Comparison of ENCODE assay signal across 11 cellular contexts in the genomic region with DNA sequence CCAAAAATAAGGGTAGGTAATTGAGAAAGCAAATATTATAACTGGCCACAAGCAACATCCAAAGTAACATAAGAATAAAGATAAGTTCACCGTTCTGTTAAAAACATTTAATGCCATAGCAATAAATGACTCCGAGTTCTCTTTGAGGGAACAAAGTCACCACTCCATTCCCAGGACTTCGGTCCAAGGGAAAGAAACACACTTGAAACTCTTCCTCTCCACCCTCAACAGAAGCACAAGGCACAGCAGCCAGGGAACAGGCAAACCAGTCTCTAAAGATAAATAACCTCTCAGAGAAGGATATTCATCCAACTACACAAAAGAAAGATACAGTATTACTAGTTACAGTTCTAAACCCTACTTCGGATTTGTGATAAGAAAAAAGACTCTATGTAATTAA. TPM values are rescaled to one million over a fixed set of nuclear protein-coding genes. Genes with fewer than 3 reads are reported as not detected.
DNase-seq lines count a peak whose midpoint lies in the region; ATAC-seq and TF ChIP-seq lines count a peak whose summit lies in the region.
"Had no signal": no experiment of that assay in that cellular context is flagged by ENCODE, and none has a peak within 500 bp of the region (broad histone marks: within the 10 kb centered on the region; RNA-seq: fewer than 3 reads in every experiment).

No MANE protein-coding gene starts in this region.

- H3K36me3 Mint-ChIP-seq in CD8-positive, alpha-beta memory T cell, result peaks cover 0 to 14% (median 2%) of the 10 kb centered on the region in 3 donors

- H3K27me3 ChIP-seq in CD8-positive, alpha-beta memory T cell (ENCODE audit: insufficient read depth, low read length, poor library complexity, severe bottlenecking), result no peaks in the 10 kb centered on the region
- H3K27me3 ChIP-seq in Karpas-422 (ENCODE audit: low read length), result no peaks in the 10 kb centered on the region
- H3K27me3 ChIP-seq in dorsolateral prefrontal cortex, result no peaks in the 10 kb centered on the region
- no peaks in the 10 kb centered on the region for H3K27me3 ChIP-seq in psoas muscle (ENCODE audit: insufficient read depth in 3 of 3, low read length in 2 of 3)
- no peaks in the 10 kb centered on the region for H3K27me3 ChIP-seq in tibial artery
- H3K27me3 ChIP-seq: stomach had no signal

- peaks cover 40% of the 10 kb centered on the region for H4K20me1 ChIP-seq in Karpas-422 (ENCODE audit: insufficient read depth, low read depth, low read length)

- no peak overlapping the region for H2AFZ ChIP-seq in Karpas-422 (ENCODE audit: low read length)

- peak overlapping the region in 5 of 7 donors; percentile 7 to 95 (median 22) for H3K4me3 Mint-ChIP-seq in CD8-positive, alpha-beta memory T cell

- H3K4me1 ChIP-seq in CD8-positive, alpha-beta memory T cell (ENCODE audit: insufficient read depth, low read length), result peaks cover 26% of the 10 kb centered on the region
- H3K4me1 ChIP-seq in Karpas-422 (ENCODE audit: low read length) (peaks cover 68% of the 10 kb centered on the region), psoas muscle (peaks cover 61% of the 10 kb centered on the region), tibial artery (peaks cover 0 to 30% (median 23%) of the 10 kb centered on the region in 4 donors)

- CTCF ChIA-PET in CD8-positive, alpha-beta memory T cell (lab: Charles Lee), result no interaction called here

- H3K27ac ChIP-seq in CD8-positive, alpha-beta memory T cell (ENCODE audit: low read depth, low read length), result peak overlapping the region; percentile 18
- peak overlapping the region; percentile 29; the same call in 1 of the 2 replicates for H3K27ac ChIP-seq in Karpas-422 (ENCODE audit: low read length)
- peak overlapping the region in 1 of 59 donors; percentile 14 for H3K27ac ChIP-seq in dorsolateral prefrontal cortex
- peak overlapping the region; percentile 48 for H3K27ac ChIP-seq in psoas muscle
- H3K27ac ChIP-seq in tibial artery, result no peak overlapping the region

- no peak for ATAC-seq in psoas muscle

- peak overlapping the region in 5 of 8 donors; percentile 4 to 80 (median 64) for H3K27ac Mint-ChIP-seq in CD8-positive, alpha-beta memory T cell

- H3K36me3 ChIP-seq in CD8-positive, alpha-beta memory T cell (ENCODE audit: insufficient read depth, low read length), result no peaks in the 10 kb centered on the region
- H3K36me3 ChIP-seq in Karpas-422 (ENCODE audit: insufficient read depth, low read length), result 0 out of 2 replicates have a peak, but pooled peaks cover 6% of the 10 kb centered on the region
- no peaks in the 10 kb centered on the region for H3K36me3 ChIP-seq in psoas muscle (ENCODE audit: insufficient read depth in 1 of 2, low read depth in 1 of 2)
- H3K36me3 ChIP-seq in tibial artery, result no peaks in the 10 kb centered on the region
- H3K36me3 ChIP-seq: stomach had no signal

- TF ChIP-seq CTCF in dorsolateral prefrontal cortex (IDR thresholded peaks at IDR 0.05 in 54 of 56, conservative IDR thresholded peaks at IDR 0.05 in 2 of 56; ENCODE audit: low read depth in 1 of 56, partially characterized antibody in 56 of 56) (no peak), psoas muscle (IDR thresholded peaks at IDR 0.05) (no peak), tibial artery (IDR thresholded peaks at IDR 0.05) (no peak)

- H3K4me3 ChIP-seq in CD8-positive, alpha-beta memory T cell (ENCODE audit: low read length), result peak overlapping the region; percentile 28
- H3K4me3 ChIP-seq in Karpas-422 (ENCODE audit: low read length) (peak overlapping the region; percentile 84), dorsolateral prefrontal cortex (peak overlapping the region in 36 of 59 donors; percentile 65 to 100 (median 93)), psoas muscle (peak overlapping the region; percentile 89), tibial artery (no peak overlapping the region)

- H3K27me3 Mint-ChIP-seq in CD8-positive, alpha-beta memory T cell, result peaks cover 0 to 4% of the 10 kb centered on the region in 2 donors

- H3K9me3 Mint-ChIP-seq in CD8-positive, alpha-beta memory T cell, result no peaks in the 10 kb centered on the region
- H3K9me3 Mint-ChIP-seq: activated T-helper 2 cell treated with anti-CD3 and anti-CD28 coated beads, Interferon-gamma antibody, Interleukin-2, Interleukin-4, amounts not matched to agents 10 μg/mL and 5 μg/mL and 100 μg/mL, durations not matched to agents 14 hours and 24 hours and 36 hours had no signal

- peaks cover 39 to 70% (median 58%) of the 10 kb centered on the region in 3 donors for H3K4me1 Mint-ChIP-seq in CD8-positive, alpha-beta memory T cell

- H3K9me3 ChIP-seq in CD8-positive, alpha-beta memory T cell (ENCODE audit: low read length), result no peaks in the 10 kb centered on the region
- H3K9me3 ChIP-seq in Karpas-422 (ENCODE audit: low read length), result no peaks in the 10 kb centered on the region
- H3K9me3 ChIP-seq in psoas muscle, result no peaks in the 10 kb centered on the region
- no peaks in the 10 kb centered on the region for H3K9me3 ChIP-seq in tibial artery
- H3K9me3 ChIP-seq: stomach had no signal

- H3K4me2 ChIP-seq in Karpas-422 (ENCODE audit: low read depth, low read length, poor library complexity, severe bottlenecking), result peak overlapping the region; percentile 72

- H3K79me2 ChIP-seq in Karpas-422 (ENCODE audit: low read length), result peaks cover 91% of the 10 kb centered on the region

- no peak for DNase-seq in CD8-positive, alpha-beta memory T cell
- no peak for DNase-seq in Karpas-422
- no peak for DNase-seq in dorsolateral prefrontal cortex
- no peak for DNase-seq in psoas muscle
- no peak for DNase-seq in mesenteric fat pad (ENCODE audit: low spot score)
- no peak for DNase-seq in tibial artery
- DNase-seq in stimulated activated CD4-positive, alpha-beta T cell treated with anti-CD3 and anti-CD28 coated beads, Interleukin-2, amount 100 ng/mL, for 48 hours, result no peak
- DNase-seq: H7, retina, stomach had no signal

- H3K9ac ChIP-seq in Karpas-422 (ENCODE audit: low read length), result peak overlapping the region; percentile 84

- no peaks in the 10 kb centered on the region for H3K9me2 ChIP-seq in Karpas-422 (replicated peaks; ENCODE audit: insufficient read depth, low read length)

- intact Hi-C loops in dorsolateral prefrontal cortex (cut with DNase I), result no loop called here
- intact Hi-C loops in psoas muscle (cut with DNase I), result no loop called here
- intact Hi-C loops in tibial artery (cut with DNase I; ENCODE audit: low total_unique reads), result no loop called here

- 49 to 79% (median 67%) methylated on average over 4 of the region's 4 CpGs for WGBS in psoas muscle, 3 donors

- POLR2A ChIA-PET in CD8-positive, alpha-beta memory T cell (lab: Charles Lee), result no interaction called here

RNA-seq across cellular contexts. Expression of a gene that starts 2.5 kb away (rescaled TPM):
- total RNA-seq in CD8-positive, alpha-beta memory T cell, result 10 to 100 TPM; 57.1 to 57.9 TPM
- polyA plus RNA-seq in CD8-positive, alpha-beta memory T cell, result 52.1 TPM
- total RNA-seq in Karpas-422 (2014; rRNA removed; shearing (Covaris generic); ENCODE audit: low replicate concordance), result 72.3 and 90.3 TPM in 2 replicates
- total RNA-seq in dorsolateral prefrontal cortex, result 100 to 1,000 TPM in 45 of 120 experiments, 10 to 100 TPM in 75; 73.7 to 190 (median 96.8) TPM
- 100 to 1,000 TPM in 3 of 4 donors, 10 to 100 TPM in 1; 88.6 to 128 (median 125) TPM for total RNA-seq in psoas muscle
- 100 to 1,000 TPM in 2 of 3 donors, 10 to 100 TPM in 1; 84.0 to 177 (median 113) TPM for polyA plus RNA-seq in psoas muscle
- total RNA-seq in mesenteric fat pad, result 61.5 TPM

RNA-seq across cellular contexts. Expression of a gene that starts 3.1 kb away (rescaled TPM):
- total RNA-seq in CD8-positive, alpha-beta memory T cell, result 100 to 1,000 TPM; 110 to 115 TPM
- 16.4 TPM for polyA plus RNA-seq in CD8-positive, alpha-beta memory T cell
- total RNA-seq in Karpas-422 (2014; rRNA removed; shearing (Covaris generic); ENCODE audit: low replicate concordance), result 46.1 and 69.4 TPM in 2 replicates
- total RNA-seq in dorsolateral prefrontal cortex (10 to 100 TPM; 22.8 to 44.3 (median 33.3) TPM), psoas muscle (10 to 100 TPM; 31.1 to 53.2 (median 42.4) TPM), mesenteric fat pad (48.2 TPM)
- 10 to 100 TPM; 17.6 to 44.5 (median 27.7) TPM for polyA plus RNA-seq in psoas muscle

Comparison
In these comparisons a context has a peak if more than half of its experiments do, and no peak if none do; other contexts are left out.
1. H3K27ac ChIP-seq: peak in CD8-positive, alpha-beta memory T cell (single experiment), Karpas-422 (single experiment) and psoas muscle (single experiment); none in tibial artery (0 of 2).
2. H3K4me3 ChIP-seq: peak in CD8-positive, alpha-beta memory T cell (single experiment), Karpas-422 (single experiment), dorsolateral prefrontal cortex (36 of 59) and psoas muscle (single experiment); none in tibial artery (0 of 2).